ENCODE assay signal across 16 cellular contexts in the genomic region with DNA sequence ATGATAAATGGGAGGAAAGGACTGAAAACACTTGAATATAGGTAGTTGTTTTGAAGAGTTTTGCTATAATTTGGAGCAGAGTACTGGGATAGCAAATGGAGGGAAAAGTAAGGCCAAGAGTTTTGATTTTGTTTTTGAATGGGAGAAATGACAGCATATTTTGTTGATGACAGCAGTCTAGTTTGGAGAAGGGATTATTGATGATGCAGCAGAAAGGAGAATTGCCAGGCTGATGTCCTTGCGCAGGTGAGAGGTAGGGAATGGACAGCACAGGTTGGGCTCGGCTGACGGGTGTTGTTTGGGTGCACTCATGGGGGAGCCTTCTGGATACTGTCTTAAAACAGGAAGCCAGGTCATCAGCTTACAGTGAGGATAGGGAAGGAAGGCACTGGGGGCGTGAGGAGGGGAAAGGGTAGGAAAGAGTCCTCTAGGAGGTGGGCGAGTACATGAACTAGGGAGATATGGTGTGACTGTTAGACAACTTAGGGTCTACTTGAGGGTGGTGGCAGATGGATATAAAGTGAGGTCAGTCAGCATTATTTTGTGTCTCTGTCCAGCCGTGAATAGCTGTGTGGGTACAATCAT. TPM values are rescaled to one million over a fixed set of nuclear protein-coding genes. Genes with fewer than 3 reads are reported as not detected.
DNase-seq lines count a peak whose midpoint lies in the region; ATAC-seq and TF ChIP-seq lines count a peak whose summit lies in the region.
"Had no signal": no experiment of that assay in that cellular context is flagged by ENCODE, and none has a peak within 500 bp of the region (broad histone marks: within the 10 kb centered on the region; RNA-seq: fewer than 3 reads in every experiment).

No MANE protein-coding gene starts in this region.

- no peaks in the 10 kb centered on the region for H3K9me3 Mint-ChIP-seq in activated naive CD8-positive, alpha-beta T cell treated with anti-CD3 and anti-CD28 coated beads, Interleukin-2, amount 10 ng/mL, durations not matched to agents 7 days and 5 days
- H3K9me3 Mint-ChIP-seq in activated naive CD8-positive, alpha-beta T cell treated with anti-CD3 and anti-CD28 coated beads for 36 hours = no peaks in the 10 kb centered on the region
- H3K9me3 Mint-ChIP-seq in glutamatergic neuron (ENCODE audit: unreplicated experiment) = no peaks in the 10 kb centered on the region
- H3K9me3 Mint-ChIP-seq: CD14-positive monocyte, IgD-negative memory B cell had no signal

- no peak for DNase-seq in activated naive CD8-positive, alpha-beta T cell treated with anti-CD3 and anti-CD28 coated beads, Interleukin-2, amount 10 ng/mL, durations not matched to agents 7 days and 5 days
- DNase-seq in activated naive CD8-positive, alpha-beta T cell treated with anti-CD3 and anti-CD28 coated beads for 36 hours = no peak
- DNase-seq in T-helper 17 cell = no peak
- DNase-seq in glutamatergic neuron = no peak
- DNase-seq in NCI-H2081 treated with DMSO at 0.1 percent for 48 hours (lab: John Stamatoyannopoulos, UW) = no peak
- DNase-seq in NCI-H345 (lab: John Stamatoyannopoulos, UW) = no peak
- no peak for DNase-seq in NAMALWA (ENCODE audit: low spot score)
- DNase-seq: DMS79 treated with DMSO at 0.1 percent for 48 hours, NCI-H1105 treated with DMSO at 0.1 percent for 48 hours, NCI-H187, NCI-H446 treated with DMSO at 0.1 percent for 48 hours, NCI-H748 treated with DMSO at 0.1 percent for 48 hours, RPMI8226, SIG-M5 had no signal

- ATAC-seq in activated naive CD8-positive, alpha-beta T cell treated with anti-CD3 and anti-CD28 coated beads, Interleukin-2, amount 10 ng/mL, durations not matched to agents 7 days and 5 days (ENCODE audit: low read depth) = no peak
- no peak for ATAC-seq in T-helper 17 cell

- H3K9me3 ChIP-seq in T-helper 17 cell (ENCODE audit: control insufficient read depth, low read length, poor library complexity, severe bottlenecking) = no peaks in the 10 kb centered on the region

- H3K4me1 Mint-ChIP-seq in activated naive CD8-positive, alpha-beta T cell treated with anti-CD3 and anti-CD28 coated beads, Interleukin-2, amount 10 ng/mL, durations not matched to agents 7 days and 5 days = peaks cover 14% of the 10 kb centered on the region
- H3K4me1 Mint-ChIP-seq in activated naive CD8-positive, alpha-beta T cell treated with anti-CD3 and anti-CD28 coated beads for 36 hours = peaks cover 6% of the 10 kb centered on the region
- H3K4me1 Mint-ChIP-seq in T-helper 17 cell (peaks cover 50% of the 10 kb centered on the region), glutamatergic neuron (ENCODE audit: low read depth, unreplicated experiment) (no peaks in the 10 kb centered on the region)
- H3K4me1 Mint-ChIP-seq: CD14-positive monocyte had no signal

- peak overlapping the region; percentile 1 for H3K27ac Mint-ChIP-seq in activated naive CD8-positive, alpha-beta T cell treated with anti-CD3 and anti-CD28 coated beads, Interleukin-2, amount 10 ng/mL, durations not matched to agents 7 days and 5 days
- H3K27ac Mint-ChIP-seq in activated naive CD8-positive, alpha-beta T cell treated with anti-CD3 and anti-CD28 coated beads for 36 hours = no peak overlapping the region
- H3K27ac Mint-ChIP-seq in T-helper 17 cell (peak overlapping the region; percentile 98), glutamatergic neuron (ENCODE audit: unreplicated experiment) (peak overlapping the region; percentile 2)

- POLR2A ChIA-PET in activated naive CD8-positive, alpha-beta T cell treated with anti-CD3 and anti-CD28 coated beads, Interleukin-2, amount 10 ng/mL, durations not matched to agents 7 days and 5 days (lab: Charles Lee) = interaction anchor here (1.5 to 2.7 kb wide), 2 partner anchors 10 to 24 kb away, joined by 5 to 12 read pairs; partner anchors contain the start of gene NCAPH

- TF ChIP-seq CTCF in glutamatergic neuron (IDR thresholded peaks at IDR 0.05; ENCODE audit: partially characterized antibody, unreplicated experiment) = no peak

- H3K36me3 Mint-ChIP-seq in activated naive CD8-positive, alpha-beta T cell treated with anti-CD3 and anti-CD28 coated beads, Interleukin-2, amount 10 ng/mL, durations not matched to agents 7 days and 5 days = peaks cover 57% of the 10 kb centered on the region
- peaks cover 70% of the 10 kb centered on the region for H3K36me3 Mint-ChIP-seq in activated naive CD8-positive, alpha-beta T cell treated with anti-CD3 and anti-CD28 coated beads for 36 hours
- no peaks in the 10 kb centered on the region for H3K36me3 Mint-ChIP-seq in T-helper 17 cell (ENCODE audit: low read depth)
- no peaks in the 10 kb centered on the region for H3K36me3 Mint-ChIP-seq in glutamatergic neuron (ENCODE audit: unreplicated experiment)

- no peak overlapping the region for H3K4me3 Mint-ChIP-seq in activated naive CD8-positive, alpha-beta T cell treated with anti-CD3 and anti-CD28 coated beads, Interleukin-2, amount 10 ng/mL, durations not matched to agents 7 days and 5 days
- no peak overlapping the region for H3K4me3 Mint-ChIP-seq in activated naive CD8-positive, alpha-beta T cell treated with anti-CD3 and anti-CD28 coated beads for 36 hours
- H3K4me3 Mint-ChIP-seq in T-helper 17 cell (no peak overlapping the region), glutamatergic neuron (ENCODE audit: unreplicated experiment) (no peak overlapping the region)
- H3K4me3 Mint-ChIP-seq: CD14-positive monocyte had no signal

- H3K27me3 Mint-ChIP-seq in activated naive CD8-positive, alpha-beta T cell treated with anti-CD3 and anti-CD28 coated beads, Interleukin-2, amount 10 ng/mL, durations not matched to agents 7 days and 5 days = no peaks in the 10 kb centered on the region
- no peaks in the 10 kb centered on the region for H3K27me3 Mint-ChIP-seq in activated naive CD8-positive, alpha-beta T cell treated with anti-CD3 and anti-CD28 coated beads for 36 hours
- H3K27me3 Mint-ChIP-seq in T-helper 17 cell = no peaks in the 10 kb centered on the region
- peaks cover 2% of the 10 kb centered on the region for H3K27me3 Mint-ChIP-seq in glutamatergic neuron (ENCODE audit: unreplicated experiment)
- H3K27me3 Mint-ChIP-seq: IgD-negative memory B cell had no signal

RNA-seq across cellular contexts. Expression of gene NCAPH, which starts 10.4 kb away (rescaled TPM):
- 10 to 100 TPM; 60.3 to 64.8 TPM for total RNA-seq in activated naive CD8-positive, alpha-beta T cell treated with anti-CD3 and anti-CD28 coated beads, Interleukin-2, amount 10 ng/mL, durations not matched to agents 7 days and 5 days
- total RNA-seq in activated naive CD8-positive, alpha-beta T cell treated with anti-CD3 and anti-CD28 coated beads for 36 hours = 10 to 100 TPM; 82.3 to 85.0 TPM
- 1 to 10 TPM; 1.4 to 3.0 TPM for total RNA-seq in T-helper 17 cell
- total RNA-seq in glutamatergic neuron (ENCODE audit: unreplicated experiment) = 6.6 TPM

RNA-seq across cellular contexts. Expression of gene ITPRIPL1, which starts 20.8 kb away (rescaled TPM):
- 10 to 100 TPM; 32.8 to 35.9 TPM for total RNA-seq in activated naive CD8-positive, alpha-beta T cell treated with anti-CD3 and anti-CD28 coated beads, Interleukin-2, amount 10 ng/mL, durations not matched to agents 7 days and 5 days
- total RNA-seq in activated naive CD8-positive, alpha-beta T cell treated with anti-CD3 and anti-CD28 coated beads for 36 hours = 10 to 100 TPM; 44.8 to 46.0 TPM
- total RNA-seq in T-helper 17 cell (1 to 10 TPM; 6.6 to 9.9 TPM), glutamatergic neuron (ENCODE audit: unreplicated experiment) (0.56 TPM)

RNA-seq across cellular contexts. Expression of gene SNRNP200, which starts 40.6 kb away (rescaled TPM):
- total RNA-seq in activated naive CD8-positive, alpha-beta T cell treated with anti-CD3 and anti-CD28 coated beads, Interleukin-2, amount 10 ng/mL, durations not matched to agents 7 days and 5 days = 100 to 1,000 TPM; 194 to 201 TPM
- total RNA-seq in activated naive CD8-positive, alpha-beta T cell treated with anti-CD3 and anti-CD28 coated beads for 36 hours = 100 to 1,000 TPM; 196 to 202 TPM
- total RNA-seq in T-helper 17 cell (100 to 1,000 TPM; 189 to 224 TPM), glutamatergic neuron (ENCODE audit: unreplicated experiment) (136 TPM)
